Comparison of ENCODE assay signal across 26 cellular contexts in the genomic region with DNA sequence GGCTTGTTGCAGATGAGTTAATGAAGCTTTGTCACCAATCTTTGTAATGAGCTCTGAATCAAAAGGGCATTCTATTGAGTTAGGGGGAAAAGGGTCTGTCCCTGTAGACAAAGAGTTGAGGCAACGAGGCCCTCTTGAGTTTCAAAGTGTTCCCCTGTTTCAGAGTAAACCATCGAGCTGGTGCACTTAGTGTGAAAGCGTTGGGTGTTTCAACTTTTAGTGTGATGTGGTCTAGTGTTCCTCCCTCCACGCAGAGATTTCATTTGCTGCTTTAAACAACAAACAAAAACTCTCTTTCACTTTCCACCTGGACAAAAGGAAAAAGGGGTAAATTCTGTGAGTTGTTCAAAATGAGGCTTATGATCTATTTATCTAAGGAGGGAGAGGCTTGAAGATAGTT. TPM values are rescaled to one million over a fixed set of nuclear protein-coding genes. Genes with fewer than 3 reads are reported as not detected.
"Had no signal": no experiment of that assay in that cellular context is flagged by ENCODE, and none has a peak within 500 bp of the region (broad histone marks: within the 10 kb centered on the region; RNA-seq: fewer than 3 reads in every experiment).

No MANE protein-coding gene starts in this region.

- H3K4me1 Mint-ChIP-seq: nephron; stimulated activated effector memory CD8-positive, alpha-beta T cell treated with anti-CD3 and anti-CD28 coated beads, Interleukin-12 subunit alpha, Interleukin-12 subunit beta, amount 100 ng/mL, for 72 hours had no signal

- H3K27ac ChIP-seq: coronary artery, esophagus muscularis mucosa, foreskin keratinocyte, gastroesophageal sphincter, heart left ventricle, hepatocyte, left lung, prostate gland, right atrium auricular region, stomach, tibial nerve, upper lobe of left lung had no signal

- H3K36me3 Mint-ChIP-seq: stimulated activated effector memory CD8-positive, alpha-beta T cell treated with anti-CD3 and anti-CD28 coated beads, Interleukin-12 subunit alpha, Interleukin-12 subunit beta, amount 100 ng/mL, for 72 hours had no signal

- DNase-seq: dermis blood vessel endothelial cell; effector memory CD4-positive, alpha-beta T cell; foreskin keratinocyte; heart left ventricle; left cardiac atrium; left lung; mesendoderm; midbrain; nucleus accumbens; stimulated activated CD4-positive, alpha-beta T cell treated with anti-CD3 and anti-CD28 coated beads, Interleukin-12 subunit alpha, Interleukin-12 subunit beta, amount 100 ng/mL, for 4 hours; stimulated activated CD4-positive, alpha-beta T cell treated with anti-CD3 and anti-CD28 coated beads, Interleukin-2, amount 100 ng/mL, for 24 hours; stimulated activated CD4-positive, alpha-beta T cell treated with anti-CD3 and anti-CD28 coated beads, Interleukin-4, amount 100 ng/mL, for 24 hours; stimulated activated naive CD4-positive, alpha-beta T cell treated with Interleukin-2 at 50 U/mL for 16 hours; stomach; upper lobe of left lung had no signal

- H3K27ac Mint-ChIP-seq: nephron; stimulated activated effector memory CD8-positive, alpha-beta T cell treated with anti-CD3 and anti-CD28 coated beads, Interleukin-12 subunit alpha, Interleukin-12 subunit beta, amount 100 ng/mL, for 72 hours had no signal

- H3K4me3 ChIP-seq: coronary artery, esophagus muscularis mucosa, gastroesophageal sphincter, heart left ventricle, hepatocyte, left lung, prostate gland, right atrium auricular region, smooth muscle cell, stomach, tibial nerve, upper lobe of left lung had no signal

- H3K27me3 ChIP-seq: gastroesophageal sphincter, heart left ventricle, hepatocyte, left lung, right atrium auricular region, stomach, tibial nerve, upper lobe of left lung had no signal

- H3K9me3 ChIP-seq: prostate gland had no signal

- H3K36me3 ChIP-seq: esophagus muscularis mucosa, gastroesophageal sphincter, heart left ventricle, left lung, prostate gland, right atrium auricular region, stomach, tibial nerve, upper lobe of left lung had no signal

- H3K4me3 Mint-ChIP-seq: nephron; stimulated activated effector memory CD8-positive, alpha-beta T cell treated with anti-CD3 and anti-CD28 coated beads, Interleukin-12 subunit alpha, Interleukin-12 subunit beta, amount 100 ng/mL, for 72 hours had no signal

- H3K4me1 ChIP-seq: esophagus muscularis mucosa, foreskin keratinocyte, gastroesophageal sphincter, heart left ventricle, left lung, prostate gland, right atrium auricular region, stomach, tibial nerve, upper lobe of left lung had no signal

RNA-seq across cellular contexts. Expression of gene PPARG, which starts 42.1 kb away (rescaled TPM):
- polyA plus RNA-seq: naive thymus-derived CD4-positive, alpha-beta T cell had no signal
